In the genomic region with DNA sequence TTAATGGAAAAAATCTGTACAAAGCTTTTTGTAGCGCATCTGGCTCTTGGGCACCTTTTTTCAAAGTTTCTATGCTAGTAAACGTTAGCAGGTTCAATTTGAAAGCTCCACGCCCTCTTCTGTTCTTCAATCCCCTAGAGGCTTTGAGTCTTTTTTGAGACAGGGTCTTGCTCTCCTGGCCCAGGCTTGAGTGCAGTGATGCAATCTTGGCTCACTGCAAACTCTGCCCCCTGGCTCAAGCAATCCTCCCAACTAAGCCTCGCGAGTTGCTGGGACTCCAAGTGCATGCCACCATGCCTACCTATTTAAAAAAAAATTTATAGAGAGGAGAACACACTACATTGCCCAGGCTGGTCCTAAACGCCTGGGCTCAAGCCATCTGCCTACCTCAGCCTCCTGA, we compare ENCODE assay signal across 30 cellular contexts. TPM values are rescaled to one million over a fixed set of nuclear protein-coding genes. Genes with fewer than 3 reads are reported as not detected.
"Had no signal": no experiment of that assay in that cellular context is flagged by ENCODE, and none has a peak within 500 bp of the region (broad histone marks: within the 10 kb centered on the region; RNA-seq: fewer than 3 reads in every experiment).

No MANE protein-coding gene starts in this region.

- H3K27me3 ChIP-seq: neural progenitor cell, pancreas, right atrium auricular region, spleen, suprapubic skin, testis, tibial artery, transverse colon, upper lobe of right lung, uterus had no signal

- H3K4me3 ChIP-seq: neural progenitor cell, pancreas, prostate gland, right atrium auricular region, skin epidermis, smooth muscle cell, spleen, suprapubic skin, testis, tibial artery, transverse colon, upper lobe of right lung, uterus had no signal

- H2AFZ ChIP-seq: neural progenitor cell had no signal

- DNase-seq: naive thymus-derived CD4-positive, alpha-beta T cell; natural killer cell; occipital lobe; pancreas; retina; spleen; stimulated activated CD4-positive, alpha-beta T cell treated with anti-CD3 and anti-CD28 coated beads, Interleukin-12 subunit alpha, Interleukin-12 subunit beta, amount 100 ng/mL, for 4 hours; stimulated activated CD4-positive, alpha-beta T cell treated with anti-CD3 and anti-CD28 coated beads, Interleukin-1b, Interleukin-23, amount 100 ng/mL, for 48 hours; stimulated activated CD4-positive, alpha-beta T cell treated with anti-CD3 and anti-CD28 coated beads, Interleukin-4, amount 100 ng/mL, for 1 hour; stimulated activated CD4-positive, alpha-beta T cell treated with anti-CD3 and anti-CD28 coated beads, Interleukin-4, amount 100 ng/mL, for 4 hours; stimulated activated CD8-positive, alpha-beta memory T cell treated with anti-CD3 and anti-CD28 coated beads, Interleukin-4, amount 100 ng/mL, for 48 hours; stimulated activated naive CD4-positive, alpha-beta T cell; stimulated activated naive CD8-positive, alpha-beta T cell treated with anti-CD3 and anti-CD28 coated beads, Interleukin-15, amount 100 ng/mL, for 72 hours; stimulated activated naive CD8-positive, alpha-beta T cell treated with anti-CD3 and anti-CD28 coated beads, Interleukin-15, Interleukin-2, amounts not matched to agents 100 U/mL and 50 U/mL, for 24 hours; substantia nigra; testis; tibial artery; transverse colon; upper lobe of right lung; uterus had no signal

- H3K9ac ChIP-seq: neural progenitor cell had no signal

- H3K36me3 ChIP-seq: neural progenitor cell, pancreas, prostate gland, right atrium auricular region, spleen, suprapubic skin, tibial artery, transverse colon, upper lobe of right lung, uterus had no signal

- H3K9me3 ChIP-seq: pancreas, prostate gland, right atrium auricular region, spleen, suprapubic skin, testis, tibial artery, transverse colon, upper lobe of right lung, uterus had no signal

- ATAC-seq: naive thymus-derived CD4-positive, alpha-beta T cell; natural killer cell; pancreas; sciatic nerve; stimulated activated memory B cell treated with anti-CD40 and anti-IgM and Interleukin-4, amounts not matched to agents 10 μg/mL and 1 μg/mL and 100 μg/mL, for 72 hours; stimulated activated naive CD8-positive, alpha-beta T cell treated with anti-CD3 and anti-CD28 coated beads, Interleukin-15, amount 100 ng/mL, for 72 hours; stimulated activated naive CD8-positive, alpha-beta T cell treated with anti-CD3 and anti-CD28 coated beads, Interleukin-15, Interleukin-2, amounts not matched to agents 100 U/mL and 50 U/mL, for 24 hours; upper lobe of right lung had no signal

- H3K4me1 ChIP-seq: pancreas, prostate gland, right atrium auricular region, spleen, suprapubic skin, testis, transverse colon, upper lobe of right lung, uterus had no signal

- H3K4me2 ChIP-seq: neural progenitor cell, smooth muscle cell had no signal

- H3K27ac ChIP-seq: neural progenitor cell, pancreas, prostate gland, right atrium auricular region, skin epidermis, spleen, suprapubic skin, testis, tibial artery, transverse colon, upper lobe of right lung, uterus had no signal

- FAIRE-seq: pancreas had no signal

RNA-seq across cellular contexts. Expression of a gene that starts 9.2 kb away (rescaled TPM):
- total RNA-seq: natural killer cell, osteocyte, pulmonary artery endothelial cell, right atrium auricular region, sciatic nerve, smooth muscle cell had no signal
- polyA plus RNA-seq: naive thymus-derived CD4-positive, alpha-beta T cell; smooth muscle cell had no signal
